ENCODE assay signal across 15 cellular contexts in the genomic region with DNA sequence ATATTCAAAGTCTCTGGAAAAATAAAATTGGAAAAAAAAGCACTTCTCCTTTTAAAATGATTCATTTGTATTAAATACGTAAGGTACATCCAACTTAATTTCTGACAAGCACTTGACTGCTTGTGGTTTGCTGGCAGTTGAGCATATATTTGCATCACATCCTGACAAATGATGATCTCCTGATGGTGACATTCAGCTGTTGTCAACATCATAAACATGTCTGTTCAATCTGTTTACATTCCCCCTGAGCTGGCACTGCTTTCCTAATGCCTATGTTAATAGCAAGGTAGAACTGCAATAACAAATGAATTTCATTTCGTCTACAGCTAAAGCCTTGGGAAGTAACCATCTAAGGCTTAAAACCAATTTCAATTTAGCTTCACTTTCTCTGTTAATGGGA. TPM values are rescaled to one million over a fixed set of nuclear protein-coding genes. Genes with fewer than 3 reads are reported as not detected.
DNase-seq lines count a peak whose midpoint lies in the region; ATAC-seq, FAIRE-seq and TF ChIP-seq lines count a peak whose summit lies in the region.
"Had no signal": no experiment of that assay in that cellular context is flagged by ENCODE, and none has a peak within 500 bp of the region (broad histone marks: within the 10 kb centered on the region; RNA-seq: fewer than 3 reads in every experiment).

No MANE protein-coding gene starts in this region.

- no peak overlapping the region for H4K8ac ChIP-seq in H1 (ENCODE audit: extremely low read depth, insufficient read depth, low read length)

- no peak overlapping the region for H3K4me3 ChIP-seq in BLaER1 treated with 17β-estradiol and CSF1 and Interleukin-3, amounts not matched to agents 10 nM and 100 nM
- H3K4me3 ChIP-seq in GM23338 = no peak overlapping the region
- no peak overlapping the region for H3K4me3 ChIP-seq in H1 (ENCODE audit: extremely low read depth in 1 of 4, insufficient read depth in 2 of 4, low read depth in 3 of 4, low read length in 4 of 4)

- 46% methylated on average over 2 of the region's 2 CpGs; no CpG with 5 or more reads in 1 of the 2 experiments for WGBS in H1 (ENCODE audit: extremely low coverage in 1 of 2, insufficient coverage in 1 of 2, insufficient read length in 1 of 2, insufficient replicate concordance in 2 of 2, low coverage in 1 of 2, low lambda C conversion rate in 2 of 2, missing lambda C conversion rate in 1 of 2), 2 experiments

- TF ChIP-seq RAD21 in H1 (IDR thresholded peaks at IDR 0.05 in 1 of 2, conservative IDR thresholded peaks at IDR 0.05 in 1 of 2; ENCODE audit: low read depth in 2 of 2, low read length in 2 of 2) = no peak

- DNase-seq in GM23338 (ENCODE audit: low spot score) = no peak
- peak; percentile 57 for DNase-seq in NCI-H2081 treated with DMSO at 0.1 percent for 48 hours (lab: John Stamatoyannopoulos, UW)
- no peak for DNase-seq in H1 (ENCODE audit: low read depth in 1 of 2, low spot score in 2 of 2)
- no peak for DNase-seq in natural killer cell
- no peak for DNase-seq in NOMO-1 treated with dmso at 0.1 percent for 144 hours (lab: John Stamatoyannopoulos, UW; ENCODE audit: unreplicated experiment)
- DNase-seq in anterior cingulate cortex (lab: John Stamatoyannopoulos, UW) = no peak
- DNase-seq: foreskin fibroblast; naive thymus-derived CD8-positive, alpha-beta T cell; NCI-H524 treated with DMSO at 0.1 percent for 48 hours; stimulated activated naive CD8-positive, alpha-beta T cell treated with anti-CD3 and anti-CD28 coated beads, Interleukin-15, amount 100 ng/mL, for 72 hours; T-helper 1 cell had no signal

- no peak for TF ChIP-seq EP300 in H1 (IDR thresholded peaks at IDR 0.05; ENCODE audit: borderline replicate concordance in 1 of 2, low read depth in 2 of 2, low read length in 2 of 2)

- H3K4me3 Mint-ChIP-seq in GM23338 (peak overlapping the region; percentile 39; the same call in 2 of the 3 replicates), natural killer cell (no peak overlapping the region)
- H3K4me3 Mint-ChIP-seq: naive thymus-derived CD8-positive, alpha-beta T cell; stimulated activated naive CD8-positive, alpha-beta T cell treated with anti-CD3 and anti-CD28 coated beads, Interleukin-15, amount 100 ng/mL, for 72 hours had no signal

- no peak overlapping the region for H3K27ac ChIP-seq in BLaER1 treated with 17β-estradiol and CSF1 and Interleukin-3, amounts not matched to agents 10 nM and 100 nM
- H3K27ac ChIP-seq in GM23338 (ENCODE audit: low read depth) (peak overlapping the region; percentile 45; the same call in 1 of the 2 replicates), H1 (ENCODE audit: low read depth, low read length) (no peak overlapping the region)

- H3K79me1 ChIP-seq in H1 (ENCODE audit: low read depth, low read length) = no peaks in the 10 kb centered on the region

- H3K27me3 Mint-ChIP-seq in GM23338 (ENCODE audit: insufficient read depth, low read depth, poor library complexity) (peaks cover 7% of the 10 kb centered on the region), natural killer cell (ENCODE audit: low read depth in 2 of 2) (peaks cover 5 to 10% of the 10 kb centered on the region in 2 donors)

- TF ChIP-seq POLR2A in H1 (IDR thresholded peaks at IDR 0.05; ENCODE audit: control extremely low read depth in 1 of 2, low read depth in 2 of 2, low read length in 2 of 2) = no peak

- CTCF ChIA-PET in H1 (lab: Charles Lee; ENCODE audit: partially characterized antibody) = no interaction called here

- no peaks in the 10 kb centered on the region for H3K27me3 ChIP-seq in BLaER1 treated with 17β-estradiol and CSF1 and Interleukin-3, amounts not matched to agents 10 nM and 100 nM
- H3K27me3 ChIP-seq in GM23338 (ENCODE audit: insufficient read depth) (no peaks in the 10 kb centered on the region), H1 (replicated peaks in 1 of 4; ENCODE audit: control insufficient read depth in 3 of 4, extremely low read depth in 1 of 4, insufficient read depth in 3 of 4, low read length in 3 of 4) (no peaks in the 10 kb centered on the region)

- H3K14ac ChIP-seq in H1 (ENCODE audit: insufficient read length) = no peak overlapping the region

- H3K9ac ChIP-seq in BLaER1 treated with 17β-estradiol and CSF1 and Interleukin-3, amounts not matched to agents 10 nM and 100 nM = no peak overlapping the region
- no peak overlapping the region for H3K9ac ChIP-seq in H1 (replicated peaks in 1 of 4; ENCODE audit: extremely low read depth in 1 of 4, low read depth in 3 of 4, low read length in 3 of 4)

- intact Hi-C loops in natural killer cell (cut with micrococcal nuclease) = no loop called here

- no peak overlapping the region for H2BK120ac ChIP-seq in H1 (replicated peaks; ENCODE audit: low read depth, low read length)

- peak overlapping the region; percentile 66; the same call in 1 of the 2 replicates for H2BK5ac ChIP-seq in H1 (ENCODE audit: low read depth, low read length)

- no peaks in the 10 kb centered on the region for H3K9me2 ChIP-seq in GM23338 (ENCODE audit: insufficient read depth)

- H2AFZ ChIP-seq in GM23338 (no peak overlapping the region), H1 (ENCODE audit: low read length) (no peak overlapping the region)

- H3K18ac ChIP-seq in H1 (ENCODE audit: extremely low read depth, low read length) = no peak overlapping the region; the same call in 1 of the 2 replicates

- peak overlapping the region; percentile 81 for H3K27ac Mint-ChIP-seq in GM23338
- H3K27ac Mint-ChIP-seq in natural killer cell = no peak overlapping the region
- H3K27ac Mint-ChIP-seq: activated T-helper 2 cell treated with anti-CD3 and anti-CD28 coated beads, Interferon-gamma antibody, Interleukin-2, Interleukin-4, amounts not matched to agents 10 μg/mL and 5 μg/mL and 100 μg/mL, durations not matched to agents 14 hours and 24 hours and 36 hours; naive thymus-derived CD8-positive, alpha-beta T cell; stimulated activated naive CD8-positive, alpha-beta T cell treated with anti-CD3 and anti-CD28 coated beads, Interleukin-15, amount 100 ng/mL, for 72 hours had no signal

- peak overlapping the region in 6 of 11 experiments; percentile 28 to 46 (median 32); a peak in 7 of 22 replicates for H3K4me2 ChIP-seq in BLaER1 treated with 17β-estradiol and CSF1 and Interleukin-3, amounts not matched to agents 10 nM and 100 nM
- H3K4me2 ChIP-seq in GM23338 = peak overlapping the region; percentile 32
- peak overlapping the region; percentile 45 to 59 for H3K4me2 ChIP-seq in H1 (ENCODE audit: insufficient read depth in 1 of 2, low read depth in 2 of 2, low read length in 2 of 2)

- POLR2A ChIA-PET in H1 (lab: Charles Lee; ENCODE audit: partially characterized antibody) = interaction anchor here (1.0 kb wide), 1 partner anchor 25 kb away, joined by 3 read pairs; the partner anchor contains the start of gene TSPAN12

- peak overlapping the region; percentile 19 for H4K5ac ChIP-seq in H1 (ENCODE audit: insufficient read length, low read depth, low read length)

- no peaks in the 10 kb centered on the region for H3K36me3 ChIP-seq in BLaER1 treated with 17β-estradiol and CSF1 and Interleukin-3, amounts not matched to agents 10 nM and 100 nM
- H3K36me3 ChIP-seq in GM23338 (ENCODE audit: insufficient read depth) (no peaks in the 10 kb centered on the region), H1 (ENCODE audit: control insufficient read depth in 2 of 4, insufficient read depth in 4 of 4, low read length in 3 of 4) (no peaks in the 10 kb centered on the region)

- TF ChIP-seq CTCF in GM23338 (conservative IDR thresholded peaks at IDR 0.05; ENCODE audit: low read depth in 2 of 2) (no peak), H1 (IDR thresholded peaks at IDR 0.05; ENCODE audit: control extremely low read depth in 1 of 3, insufficient read depth in 1 of 3, low read depth in 1 of 3, low read length in 3 of 3) (no peak), natural killer cell (IDR thresholded peaks at IDR 0.05) (no peak)

- no peak overlapping the region for H3K4ac ChIP-seq in H1 (replicated peaks; ENCODE audit: insufficient read length, low read depth, low read length)

- peak; percentile 62 for FAIRE-seq in H1 (lab: Jason Lieb, UNC)

- H3K36me3 Mint-ChIP-seq in GM23338 (ENCODE audit: low read depth) (peaks cover 27% of the 10 kb centered on the region), natural killer cell (peaks cover 7% of the 10 kb centered on the region)
- H3K36me3 Mint-ChIP-seq: naive thymus-derived CD8-positive, alpha-beta T cell had no signal

- H2BK20ac ChIP-seq in H1 (ENCODE audit: low read length) = no peak overlapping the region

- no peak overlapping the region for H3K56ac ChIP-seq in H1 (replicated peaks; ENCODE audit: insufficient read length, low read depth, low read length)

- no peak overlapping the region for H4K91ac ChIP-seq in H1 (replicated peaks; ENCODE audit: insufficient read length, low read length)

- no peak overlapping the region for H2BK12ac ChIP-seq in H1 (ENCODE audit: low read depth, low read length)

- no peaks in the 10 kb centered on the region for H3F3A ChIP-seq in GM23338 (replicated peaks; ENCODE audit: low read depth)

- H4K20me1 ChIP-seq in BLaER1 treated with 17β-estradiol and CSF1 and Interleukin-3, amounts not matched to agents 10 nM and 100 nM = no peaks in the 10 kb centered on the region
- H4K20me1 ChIP-seq in GM23338 (replicated peaks; ENCODE audit: insufficient read depth) = no peaks in the 10 kb centered on the region
- no peaks in the 10 kb centered on the region for H4K20me1 ChIP-seq in H1 (replicated peaks in 1 of 2; ENCODE audit: control insufficient read depth in 1 of 2, insufficient read depth in 2 of 2, low read length in 2 of 2)

- peaks cover 0 to 15% (median 5%) of the 10 kb centered on the region in 11 experiments; a peak in 8 of 22 replicates for H3K9me3 ChIP-seq in BLaER1 treated with 17β-estradiol and CSF1 and Interleukin-3, amounts not matched to agents 10 nM and 100 nM (replicated peaks in 1 of 11)
- H3K9me3 ChIP-seq in H1 (ENCODE audit: insufficient read depth in 2 of 2, low read depth in 1 of 2, low read length in 1 of 2) = no peaks in the 10 kb centered on the region; a peak in 1 of 4 replicates

- no peak overlapping the region for H2BK15ac ChIP-seq in H1 (ENCODE audit: low read length)

- no peak overlapping the region for H2AK5ac ChIP-seq in H1 (ENCODE audit: low read depth, low read length)

- no peak overlapping the region for H3K23ac ChIP-seq in H1 (ENCODE audit: insufficient read length)

- ATAC-seq in GM23338 (no peak), natural killer cell (no peak), HG02759 (IDR thresholded peaks at IDR 0.05; ENCODE audit: unreplicated experiment) (no peak)
- ATAC-seq: naive thymus-derived CD8-positive, alpha-beta T cell; stimulated activated naive CD8-positive, alpha-beta T cell treated with anti-CD3 and anti-CD28 coated beads, Interleukin-15, amount 100 ng/mL, for 72 hours had no signal

- peaks cover 51% of the 10 kb centered on the region for H3K4me1 Mint-ChIP-seq in GM23338
- H3K4me1 Mint-ChIP-seq in natural killer cell = no peaks in the 10 kb centered on the region
- H3K4me1 Mint-ChIP-seq: naive thymus-derived CD8-positive, alpha-beta T cell; stimulated activated naive CD8-positive, alpha-beta T cell treated with anti-CD3 and anti-CD28 coated beads, Interleukin-15, amount 100 ng/mL, for 72 hours had no signal

- H3K4me1 ChIP-seq in BLaER1 treated with 17β-estradiol and CSF1 and Interleukin-3, amounts not matched to agents 10 nM and 100 nM = peaks cover 0 to 19% (median 9%) of the 10 kb centered on the region in 10 experiments; a peak in 11 of 20 replicates
- H3K4me1 ChIP-seq in GM23338 (ENCODE audit: insufficient read depth) (peaks cover 70% of the 10 kb centered on the region), H1 (replicated peaks in 1 of 4; ENCODE audit: control insufficient read depth in 3 of 4, insufficient read depth in 4 of 4, low read length in 3 of 4) (peaks cover 0 to 15% (median 8%) of the 10 kb centered on the region in 4 experiments; a peak in 5 of 7 replicates)

- H3K23me2 ChIP-seq in H1 (ENCODE audit: low read depth, low read length) = no peaks in the 10 kb centered on the region

- H3K79me2 ChIP-seq in GM23338 (replicated peaks; ENCODE audit: insufficient read depth) (no peaks in the 10 kb centered on the region), H1 (ENCODE audit: control insufficient read depth in 1 of 2, insufficient read depth in 2 of 2, low read length in 2 of 2) (no peaks in the 10 kb centered on the region)

- H3K9me3 Mint-ChIP-seq in GM23338 (peaks cover 8% of the 10 kb centered on the region; the same call in 2 of the 3 replicates), natural killer cell (peaks cover 0 to 6% of the 10 kb centered on the region in 2 donors)
- H3K9me3 Mint-ChIP-seq: activated T-helper 2 cell treated with anti-CD3 and anti-CD28 coated beads, Interferon-gamma antibody, Interleukin-2, Interleukin-4, amounts not matched to agents 10 μg/mL and 5 μg/mL and 100 μg/mL, durations not matched to agents 14 hours and 24 hours and 36 hours; stimulated activated naive CD8-positive, alpha-beta T cell treated with anti-CD3 and anti-CD28 coated beads, Interleukin-15, amount 100 ng/mL, for 72 hours had no signal

RNA-seq across cellular contexts. Expression of gene TSPAN12, which starts 24.4 kb away (rescaled TPM):
- total RNA-seq in GM23338 (2014; rRNA removed; shearing (Covaris generic)) = 11.7 and 14.7 TPM in 2 replicates
- polyA plus RNA-seq in GM23338 (2016; fragmentation: Nextera tagmentation; extraction: Ambion mirVana) (9.7 TPM in 2 replicates), H1 (2011; rRNA removed) (2.9 and 6.1 TPM in 2 replicates)
- total RNA-seq in H1 (2021; fragmentation: NEBNext Ultra II Directional; extraction: Animal tissue kit (Norgen Biotek cat#: 25700)) = 15.9 and 17.9 TPM in 2 replicates
- polyA plus RNA-seq in H1 (2011; cell fraction: cytosol; rRNA removed) = 9.6 TPM
- 5.0 TPM for polyA plus RNA-seq in H1 (2011; cell fraction: nucleus; rRNA removed)
- 12.5 to 14.8 TPM (median 13.7 TPM) in 4 replicates for polyA plus RNA-seq in H1 (2012, experiment 1 of 2)
- 1.8 TPM for polyA plus RNA-seq in H1 (2012, experiment 2 of 2)
- 9.1 TPM for polyA plus RNA-seq in H1 (2013, experiment 1 of 2)
- 11.6 TPM for polyA plus RNA-seq in H1 (2013, experiment 2 of 2)
- polyA minus RNA-seq in H1 (2011; rRNA and poly(A)+ RNA removed) = 20.1 and 30.1 TPM in 2 replicates
- 3.5 TPM for polyA minus RNA-seq in H1 (2011; cell fraction: cytosol; rRNA and poly(A)+ RNA removed)
- 9.0 TPM for polyA minus RNA-seq in H1 (2011; cell fraction: nucleus; rRNA and poly(A)+ RNA removed)
- not detected for total RNA-seq in natural killer cell
- total RNA-seq: activated CD8-positive, alpha-beta memory T cell treated with anti-CD3 and anti-CD28 coated beads for 36 hours; activated T-helper 2 cell treated with anti-CD3 and anti-CD28 coated beads, Interferon-gamma antibody, Interleukin-2, Interleukin-4, amounts not matched to agents 10 μg/mL and 5 μg/mL and 100 μg/mL, durations not matched to agents 14 hours and 24 hours and 36 hours; naive thymus-derived CD8-positive, alpha-beta T cell had no signal
- polyA plus RNA-seq: naive thymus-derived CD8-positive, alpha-beta T cell had no signal

Comparison
In these comparisons a context has a peak if more than half of its experiments do, and no peak if none do; other contexts are left out.
1. RNA of gene TSPAN12, which starts 24.4 kb away (total RNA-seq): 15.9 to 17.9 TPM in H1 and 11.7 to 14.7 TPM in GM23338; not detected in natural killer cell; every median in the first group is over 10 times any median in the second.
2. Peak in every context shown above with its lines, with median percentiles within 50 percentile points of each other: H3K4me2 ChIP-seq.